In genomic region chr5:95872333-95873268, GRCh38 we compare ENCODE assay signal across 1 cellular context.
TF ChIP-seq lines count a peak whose summit lies in the region.

No MANE protein-coding gene starts in this region.

TF ChIP-seq in SK-N-SH treated with all-trans-retinoic acid at 6 μM for 48 hours, 23 proteins besides CTCF, POLR2A, EP300 and RAD21:
- TF ChIP-seq SNAI2 (CRISPR knock-in tag; IDR thresholded peaks at IDR 0.05) (no peak), ZNF565 (CRISPR knock-in tag; conservative IDR thresholded peaks at IDR 0.05; ENCODE audit: low read depth) (no peak), TCF4 (CRISPR knock-in tag; IDR thresholded peaks at IDR 0.05; ENCODE audit: borderline replicate concordance) (no peak), ZFP3 (CRISPR knock-in tag; IDR thresholded peaks at IDR 0.05) (no peak)
